ENCODE assay signal across 16 cellular contexts in genomic region chr20:20430066-20430465, GRCh38.
A peak's percentile ranks its signal among the peaks of the same experiment; 100 is the strongest.
DNase-seq lines count a peak whose midpoint lies in the region; ATAC-seq and TF ChIP-seq lines count a peak whose summit lies in the region.
"Had no signal": no experiment of that assay in that cellular context is flagged by ENCODE, and none has a peak within 500 bp of the region (broad histone marks: within the 10 kb centered on the region; RNA-seq: fewer than 3 reads in every experiment).

No MANE protein-coding gene starts in this region.

- H3K27me3 ChIP-seq in heart right ventricle (no peaks in the 10 kb centered on the region), left ventricle myocardium inferior (ENCODE audit: low read depth) (no peaks in the 10 kb centered on the region)
- H3K27me3 ChIP-seq: BE2C had no signal

- TF ChIP-seq CTCF in heart right ventricle (IDR thresholded peaks at IDR 0.05) (no peak), left ventricle myocardium inferior (IDR thresholded peaks at IDR 0.05; ENCODE audit: borderline replicate concordance) (no peak)

- H3K9me3 ChIP-seq in heart right ventricle (no peaks in the 10 kb centered on the region), left ventricle myocardium inferior (replicated peaks) (no peaks in the 10 kb centered on the region)
- H3K9me3 ChIP-seq: A549, BE2C had no signal

- H3K4me1 ChIP-seq in heart right ventricle: no peaks in the 10 kb centered on the region
- H3K4me1 ChIP-seq in left ventricle myocardium inferior: no peaks in the 10 kb centered on the region
- H3K4me1 ChIP-seq: A549, BE2C had no signal

- H3K4me3 ChIP-seq in heart right ventricle (no peak overlapping the region), left ventricle myocardium inferior (no peak overlapping the region)
- H3K4me3 ChIP-seq: A549, GM23338 had no signal

- peak in 1 of 2 donors; percentile 17 for DNase-seq in heart right ventricle
- no peak for DNase-seq in left ventricle myocardium inferior
- peak; percentile 3 for DNase-seq in LHCN-M2 (ENCODE audit: low read depth)
- DNase-seq in myocyte (ENCODE audit: low read depth): peak; percentile 42
- no peak for DNase-seq in SK-N-DZ (ENCODE audit: low spot score)
- DNase-seq: BE2C; CD4-positive, alpha-beta memory T cell; COR-L47; DMS153; DMS79 treated with DMSO at 0.1 percent for 48 hours; EL; H9 had no signal

- H3K36me3 ChIP-seq in heart right ventricle (peaks cover 0 to 25% (median 0%) of the 10 kb centered on the region in 9 donors), left ventricle myocardium inferior (no peaks in the 10 kb centered on the region)
- H3K36me3 ChIP-seq: BE2C had no signal

- ATAC-seq in heart right ventricle (peak in 5 of 8 donors; percentile 35 to 66 (median 64)), HG02870 (IDR thresholded peaks at IDR 0.05; ENCODE audit: unreplicated experiment) (no peak)
- ATAC-seq: A549, GM23338 had no signal

- H3K27ac ChIP-seq in heart right ventricle: no peak overlapping the region
- no peak overlapping the region for H3K27ac ChIP-seq in left ventricle myocardium inferior (replicated peaks)
- H3K27ac ChIP-seq: A549, C4-2B had no signal

- 66 to 69% methylated on average over 3 of the region's 3 CpGs for WGBS in heart right ventricle, 2 donors

- intact Hi-C loops in heart right ventricle (cut with DNase I): no loop called here
- intact Hi-C loops in left ventricle myocardium inferior (cut with micrococcal nuclease): loop anchor here (10.0 kb wide), 1 partner anchor 55 kb away; no protein-coding TSS in a partner anchor

Comparison
In these comparisons a context has a peak if more than half of its experiments do, and no peak if none do; other contexts are left out.
1. DNase-seq: peak in LHCN-M2 (single experiment) and myocyte (single experiment); none in left ventricle myocardium inferior (single experiment) and SK-N-DZ (single experiment).